Comparison of ENCODE assay signal across 13 cellular contexts in genomic region chr2:238459081-238459629, GRCh38. TPM values are rescaled to one million over a fixed set of nuclear protein-coding genes. Genes with fewer than 3 reads are reported as not detected.
DNase-seq lines count a peak whose midpoint lies in the region; ATAC-seq and TF ChIP-seq lines count a peak whose summit lies in the region.
"Had no signal": no experiment of that assay in that cellular context is flagged by ENCODE, and none has a peak within 500 bp of the region (broad histone marks: within the 10 kb centered on the region; RNA-seq: fewer than 3 reads in every experiment).

No MANE protein-coding gene starts in this region.

- no peaks in the 10 kb centered on the region for H3K36me3 Mint-ChIP-seq in GM23338 (ENCODE audit: low read depth)
- peaks cover 6% of the 10 kb centered on the region for H3K36me3 Mint-ChIP-seq in natural killer cell treated with Interleukin-12 subunit alpha and Interleukin-12 subunit beta and Interleukin-15 and Interleukin-18, amount 100 ng/mL, for 72 hours

- H3K79me2 ChIP-seq in GM23338 (replicated peaks; ENCODE audit: insufficient read depth) (no peaks in the 10 kb centered on the region), mammary epithelial cell (ENCODE audit: insufficient read depth, low read length) (no peaks in the 10 kb centered on the region)

- H3K9me2 ChIP-seq in GM23338 (ENCODE audit: insufficient read depth): no peaks in the 10 kb centered on the region

- dilution Hi-C loops in mammary epithelial cell (cut with HindIII; ENCODE audit: low sequenced_read_pairs): no loop called here

- no peaks in the 10 kb centered on the region for H3K27me3 ChIP-seq in GM23338 (ENCODE audit: insufficient read depth)
- H3K27me3 ChIP-seq in mammary epithelial cell (ENCODE audit: insufficient read depth, low read length): no peaks in the 10 kb centered on the region
- H3K27me3 ChIP-seq in skeletal muscle tissue (ENCODE audit: control insufficient read depth in 3 of 3, insufficient read depth in 3 of 3, low read length in 3 of 3): peaks cover 0 to 8% (median 6%) of the 10 kb centered on the region in 3 donors

- H3K9me3 ChIP-seq in mammary epithelial cell (replicated peaks; ENCODE audit: insufficient read depth, low read length): no peaks in the 10 kb centered on the region
- peaks cover 0 to 4% (median 0%) of the 10 kb centered on the region in 3 donors for H3K9me3 ChIP-seq in skeletal muscle tissue (ENCODE audit: control insufficient read depth in 3 of 3, low read length in 3 of 3)

- CTCF ChIA-PET in mammary epithelial cell (lab: Charles Lee; ENCODE audit: low non-redundant PET): no interaction called here

- H3K4me1 ChIP-seq in GM23338 (ENCODE audit: insufficient read depth) (no peaks in the 10 kb centered on the region), mammary epithelial cell (ENCODE audit: insufficient read depth, low read length) (peaks cover 16% of the 10 kb centered on the region), skeletal muscle tissue (ENCODE audit: control insufficient read depth in 3 of 3, insufficient read depth in 3 of 3, low read length in 3 of 3) (peaks cover 26 to 28% (median 27%) of the 10 kb centered on the region in 3 donors)

- H3K36me3 ChIP-seq in GM23338 (ENCODE audit: insufficient read depth): no peaks in the 10 kb centered on the region
- H3K36me3 ChIP-seq in mammary epithelial cell (ENCODE audit: insufficient read depth, low read length): no peaks in the 10 kb centered on the region
- no peaks in the 10 kb centered on the region for H3K36me3 ChIP-seq in skeletal muscle tissue (ENCODE audit: control insufficient read depth in 3 of 3, insufficient read depth in 3 of 3, low read length in 3 of 3)

- H4K20me1 ChIP-seq in GM23338 (replicated peaks; ENCODE audit: insufficient read depth): no peaks in the 10 kb centered on the region
- no peaks in the 10 kb centered on the region for H4K20me1 ChIP-seq in mammary epithelial cell (ENCODE audit: insufficient read depth, low read length)

- TF ChIP-seq CTCF in GM23338 (conservative IDR thresholded peaks at IDR 0.05; ENCODE audit: low read depth in 2 of 2): no peak
- TF ChIP-seq CTCF in mammary epithelial cell (conservative IDR thresholded peaks at IDR 0.05 in 1 of 2, IDR thresholded peaks at IDR 0.05 in 1 of 2; ENCODE audit: extremely low read depth in 1 of 2, insufficient read depth in 1 of 2, low read depth in 1 of 2, low read length in 2 of 2): no peak

- H3K4me3 ChIP-seq in GM23338: no peak overlapping the region
- H3K4me3 ChIP-seq in mammary epithelial cell (replicated peaks in 1 of 3; ENCODE audit: insufficient read depth in 1 of 3, low read depth in 2 of 3, low read length in 3 of 3): no peak overlapping the region
- peak overlapping the region; percentile 30 to 52 (median 44) for H3K4me3 ChIP-seq in skeletal muscle tissue (ENCODE audit: low read length in 3 of 3)
- H3K4me3 ChIP-seq: PC-9 had no signal

- no peaks in the 10 kb centered on the region for H3K27me3 Mint-ChIP-seq in GM23338 (ENCODE audit: insufficient read depth, low read depth, poor library complexity)
- no peaks in the 10 kb centered on the region for H3K27me3 Mint-ChIP-seq in natural killer cell treated with Interleukin-12 subunit alpha and Interleukin-12 subunit beta and Interleukin-15 and Interleukin-18, amount 100 ng/mL, for 72 hours

- ATAC-seq in GM23338 (peak; percentile 37; the same call in 2 of the 3 replicates), HG03280 (IDR thresholded peaks at IDR 0.05; ENCODE audit: unreplicated experiment) (no peak)
- no peak for ATAC-seq in natural killer cell treated with Interleukin-12 subunit alpha and Interleukin-12 subunit beta and Interleukin-15 and Interleukin-18, amount 100 ng/mL, for 72 hours
- ATAC-seq: activated naive CD4-positive, alpha-beta T cell treated with anti-CD3 and anti-CD28 coated beads, Interleukin-2, amount 50 U/mL, for 72 hours had no signal

- H3K27ac ChIP-seq in GM23338 (ENCODE audit: low read depth) (no peak overlapping the region), mammary epithelial cell (ENCODE audit: insufficient read depth, low read depth, low read length) (no peak overlapping the region), skeletal muscle tissue (ENCODE audit: low read depth, low read length) (peak overlapping the region; percentile 34)
- H3K27ac ChIP-seq: PC-9 had no signal

- H3K4me2 ChIP-seq in GM23338 (no peak overlapping the region), mammary epithelial cell (ENCODE audit: insufficient read depth, low read depth, low read length) (peak overlapping the region; percentile 46)
- H3K4me2 ChIP-seq: PC-9 had no signal

- H2AFZ ChIP-seq in GM23338 (no peak overlapping the region), mammary epithelial cell (ENCODE audit: low read depth, low read length) (peak overlapping the region; percentile 22)
- H2AFZ ChIP-seq: PC-9 had no signal

- BruUV-seq in mammary epithelial cell (replicated peaks; lab: Mats Ljungman, UMichigan): no TSS peak

- no peak overlapping the region for H3K27ac Mint-ChIP-seq in GM23338
- peak overlapping the region in 1 of 2 donors; percentile 8 for H3K27ac Mint-ChIP-seq in natural killer cell treated with Interleukin-12 subunit alpha and Interleukin-12 subunit beta and Interleukin-15 and Interleukin-18, amount 100 ng/mL, for 72 hours
- H3K27ac Mint-ChIP-seq: T-helper 2 cell treated with Interferon-gamma antibody and Interleukin-4, amounts not matched to agents 5 μg/mL and 100 μg/mL, for 36 hours had no signal

- H3F3A ChIP-seq in GM23338 (replicated peaks; ENCODE audit: low read depth): no peaks in the 10 kb centered on the region

- H3K9ac ChIP-seq in mammary epithelial cell (ENCODE audit: insufficient read depth, low read length): no peak overlapping the region
- peak overlapping the region; percentile 17 to 59 (median 35) for H3K9ac ChIP-seq in skeletal muscle tissue (ENCODE audit: low read depth in 1 of 3, low read length in 3 of 3)

- H3K4me3 Mint-ChIP-seq in GM23338: no peak overlapping the region
- H3K4me3 Mint-ChIP-seq in natural killer cell treated with Interleukin-12 subunit alpha and Interleukin-12 subunit beta and Interleukin-15 and Interleukin-18, amount 100 ng/mL, for 72 hours: no peak overlapping the region
- H3K4me3 Mint-ChIP-seq: T-helper 2 cell treated with Interferon-gamma antibody and Interleukin-4, amounts not matched to agents 5 μg/mL and 100 μg/mL, for 36 hours had no signal

- H3K4me1 Mint-ChIP-seq in GM23338: no peaks in the 10 kb centered on the region
- H3K4me1 Mint-ChIP-seq in natural killer cell treated with Interleukin-12 subunit alpha and Interleukin-12 subunit beta and Interleukin-15 and Interleukin-18, amount 100 ng/mL, for 72 hours (ENCODE audit: low read depth in 2 of 2): peaks cover 3 to 7% of the 10 kb centered on the region in 2 donors

- intact Hi-C loops in mammary epithelial cell (cut with micrococcal nuclease): no loop called here

- 55% methylated on average over 7 of the region's 8 CpGs for WGBS in mammary epithelial cell (ENCODE audit: low coverage, missing lambda C conversion rate)

- DNase-seq in GM23338 (ENCODE audit: low spot score) (no peak), mammary epithelial cell (no peak), inferior parietal cortex (ENCODE audit: extremely low spot score) (peak; percentile 20), T1000 (lab: John Stamatoyannopoulos, UW) (no peak)
- no peak for DNase-seq in natural killer cell treated with Interleukin-12 subunit alpha and Interleukin-12 subunit beta and Interleukin-15 and Interleukin-18, amount 100 ng/mL, for 72 hours (ENCODE audit: low spot score)
- DNase-seq: activated CD8-positive, alpha-beta memory T cell treated with anti-CD3 and anti-CD28 coated beads for 24 hours; occipital lobe; PC-9; trophoblast cell had no signal

- in situ Hi-C loops in mammary epithelial cell (cut with MboI; ENCODE audit: low sequenced_read_pairs in 2 of 2): no loop called here

- peaks cover 10% of the 10 kb centered on the region; the same call in 2 of the 3 replicates for H3K9me3 Mint-ChIP-seq in GM23338
- no peaks in the 10 kb centered on the region for H3K9me3 Mint-ChIP-seq in natural killer cell treated with Interleukin-12 subunit alpha and Interleukin-12 subunit beta and Interleukin-15 and Interleukin-18, amount 100 ng/mL, for 72 hours

TF ChIP-seq in GM23338, 12 proteins besides CTCF, POLR2A, EP300 and RAD21 (continues in another document):
- TF ChIP-seq STAT1 (IDR thresholded peaks at IDR 0.05; ENCODE audit: unreplicated experiment): no peak
- TF ChIP-seq POLR2AphosphoS5 (IDR thresholded peaks at IDR 0.05; ENCODE audit: low read depth): no peak
- no peak for TF ChIP-seq EZH2phosphoT487 (IDR thresholded peaks at IDR 0.05; ENCODE audit: unreplicated experiment)

RNA-seq across cellular contexts. Expression of gene ASB1, which starts 32.4 kb away (rescaled TPM):
- total RNA-seq in GM23338 (2014; rRNA removed; shearing (Covaris generic)): 18.9 and 23.9 TPM in 2 replicates
- polyA plus RNA-seq in GM23338 (2016; fragmentation: Nextera tagmentation; extraction: Ambion mirVana) (21.5 and 23.8 TPM in 2 replicates), mammary epithelial cell (31.6 TPM)
- total RNA-seq in mammary epithelial cell (10 to 100 TPM; 26.8 to 49.5 TPM), skeletal muscle tissue (26.6 TPM)
- 109 TPM for polyA minus RNA-seq in mammary epithelial cell
- total RNA-seq in natural killer cell treated with Interleukin-12 subunit alpha and Interleukin-12 subunit beta and Interleukin-15 and Interleukin-18, amount 100 ng/mL, for 72 hours: 10 to 100 TPM; 50.2 to 63.3 TPM

Comparison
In these comparisons a context has a peak if more than half of its experiments do, and no peak if none do; other contexts are left out.
1. H3K4me3 ChIP-seq: peak in skeletal muscle tissue (3 of 3); none in GM23338 (single experiment) and mammary epithelial cell (0 of 3).